ENCODE assay signal across 26 cellular contexts in the genomic region with DNA sequence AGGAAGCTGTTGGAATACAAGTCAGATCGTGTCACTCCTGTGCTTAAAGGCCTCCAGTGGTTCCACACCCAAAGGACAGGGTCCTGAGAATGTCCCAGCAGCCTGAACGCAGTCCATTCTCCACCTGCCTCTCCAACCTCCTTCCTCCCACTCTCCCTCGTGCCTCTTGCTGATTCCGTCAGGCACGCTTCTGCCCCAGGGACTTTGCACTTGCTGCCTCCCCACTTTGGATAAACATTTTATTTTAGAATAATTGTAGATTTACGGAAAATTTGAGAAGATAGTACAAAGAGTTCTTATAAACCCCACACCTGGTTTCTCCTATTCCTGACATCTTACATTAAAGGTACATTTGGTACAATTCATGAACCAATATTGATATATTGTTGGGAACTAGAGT.
"Had no signal": no experiment of that assay in that cellular context is flagged by ENCODE, and none has a peak within 500 bp of the region (broad histone marks: within the 10 kb centered on the region; RNA-seq: fewer than 3 reads in every experiment).

No MANE protein-coding gene starts in this region.

- H3K4me3 Mint-ChIP-seq: activated CD4-positive, alpha-beta T cell treated with anti-CD3 and anti-CD28 coated beads, Interleukin-2, amount 10 ng/mL, durations not matched to agents 7 days and 5 days; activated CD8-positive, alpha-beta T cell treated with anti-CD3 and anti-CD28 coated beads, Interleukin-2, amount 10 ng/mL, durations not matched to agents 7 days and 5 days; activated naive CD4-positive, alpha-beta T cell treated with anti-CD3 and anti-CD28 coated beads, Interleukin-2, amount 10 ng/mL, durations not matched to agents 7 days and 5 days; activated naive CD8-positive, alpha-beta T cell; activated T-cell treated with anti-CD3 and anti-CD28 coated beads, Interleukin-2, amount 50 U/mL, for 24 hours; IgD-negative memory B cell; T-helper 1 cell treated with Interleukin-12 subunit alpha and Interleukin-12 subunit beta and Interleukin-4 antibody, amounts not matched to agents 30 μg/mL and 1 μg/mL, for 36 hours had no signal

- H3K36me3 Mint-ChIP-seq: activated naive CD4-positive, alpha-beta T cell treated with anti-CD3 and anti-CD28 coated beads, Interleukin-2, amount 10 ng/mL, durations not matched to agents 7 days and 5 days; activated naive CD8-positive, alpha-beta T cell; IgD-negative memory B cell had no signal

- ATAC-seq: activated CD8-positive, alpha-beta T cell treated with anti-CD3 and anti-CD28 coated beads, Interleukin-2, amount 10 ng/mL, durations not matched to agents 7 days and 5 days; PC-3 had no signal

- DNase-seq: activated CD4-positive, alpha-beta T cell treated with anti-CD3 and anti-CD28 coated beads, Interleukin-2, amount 10 ng/mL, durations not matched to agents 7 days and 5 days; activated CD4-positive, alpha-beta T cell treated with anti-CD3 and anti-CD28 coated beads, Interleukin-2, amount 50 U/mL, for 48 hours; activated CD8-positive, alpha-beta T cell treated with anti-CD3 and anti-CD28 coated beads, Interleukin-2, amount 10 ng/mL, durations not matched to agents 7 days and 5 days; activated naive CD4-positive, alpha-beta T cell treated with anti-CD3 and anti-CD28 coated beads, Interleukin-2, amount 10 ng/mL, durations not matched to agents 7 days and 5 days; activated T-cell treated with anti-CD3 and anti-CD28 coated beads, Interleukin-2, amount 50 U/mL, for 24 hours; amygdala; Kasumi-1; KG1; MG63; NCI-H1048; NCI-H1105 treated with DMSO at 0.1 percent for 48 hours; NCI-H1436; NCI-H1694; NCI-H1930; NCI-H2081 treated with DMSO at 0.1 percent for 48 hours; NCI-H345; NCI-H524 treated with DMSO at 0.1 percent for 48 hours; NK-92 treated with Interleukin-12 subunit alpha and Interleukin-12 subunit beta, amount 100 ng/mL, for 24 hours; PC-3; RPMI8226; SHP77 treated with DMSO at 0.1 percent for 48 hours; SK-N-SH had no signal

- H3K4me1 Mint-ChIP-seq: activated CD4-positive, alpha-beta T cell treated with anti-CD3 and anti-CD28 coated beads, Interleukin-2, amount 10 ng/mL, durations not matched to agents 7 days and 5 days; activated naive CD4-positive, alpha-beta T cell treated with anti-CD3 and anti-CD28 coated beads, Interleukin-2, amount 10 ng/mL, durations not matched to agents 7 days and 5 days; IgD-negative memory B cell had no signal

- H3K27me3 Mint-ChIP-seq: activated naive CD8-positive, alpha-beta T cell; activated T-cell treated with anti-CD3 and anti-CD28 coated beads, Interleukin-2, amount 50 U/mL, for 24 hours; IgD-negative memory B cell had no signal

- H3K27ac Mint-ChIP-seq: activated CD4-positive, alpha-beta T cell treated with anti-CD3 and anti-CD28 coated beads, Interleukin-2, amount 10 ng/mL, durations not matched to agents 7 days and 5 days; activated CD8-positive, alpha-beta T cell treated with anti-CD3 and anti-CD28 coated beads, Interleukin-2, amount 10 ng/mL, durations not matched to agents 7 days and 5 days; activated naive CD4-positive, alpha-beta T cell treated with anti-CD3 and anti-CD28 coated beads, Interleukin-2, amount 10 ng/mL, durations not matched to agents 7 days and 5 days; activated naive CD8-positive, alpha-beta T cell; activated T-cell treated with anti-CD3 and anti-CD28 coated beads, Interleukin-2, amount 50 U/mL, for 24 hours; activated T-helper 2 cell treated with anti-CD3 and anti-CD28 coated beads, Interferon-gamma antibody, Interleukin-2, Interleukin-4, amounts not matched to agents 10 μg/mL and 5 μg/mL and 100 μg/mL, durations not matched to agents 14 hours and 24 hours and 36 hours; IgD-negative memory B cell; T-helper 1 cell treated with Interleukin-12 subunit alpha and Interleukin-12 subunit beta and Interleukin-4 antibody, amounts not matched to agents 30 μg/mL and 1 μg/mL, for 36 hours had no signal

- H3K9me3 Mint-ChIP-seq: activated naive CD4-positive, alpha-beta T cell treated with anti-CD3 and anti-CD28 coated beads, Interleukin-2, amount 10 ng/mL, durations not matched to agents 7 days and 5 days; activated T-cell treated with anti-CD3 and anti-CD28 coated beads, Interleukin-2, amount 50 U/mL, for 24 hours; activated T-helper 2 cell treated with anti-CD3 and anti-CD28 coated beads, Interferon-gamma antibody, Interleukin-2, Interleukin-4, amounts not matched to agents 10 μg/mL and 5 μg/mL and 100 μg/mL, durations not matched to agents 14 hours and 24 hours and 36 hours; IgD-negative memory B cell; T-helper 1 cell treated with Interleukin-12 subunit alpha and Interleukin-12 subunit beta and Interleukin-4 antibody, amounts not matched to agents 30 μg/mL and 1 μg/mL, for 36 hours had no signal
